8 cellular contexts compared by ENCODE assay signal in genomic region chr17:40480501-40481003, GRCh38. TPM values are rescaled to one million over a fixed set of nuclear protein-coding genes. Genes with fewer than 3 reads are reported as not detected.
A peak's percentile ranks its signal among the peaks of the same experiment; 100 is the strongest.
DNase-seq lines count a peak whose midpoint lies in the region; ATAC-seq, FAIRE-seq and TF ChIP-seq lines count a peak whose summit lies in the region.

No MANE protein-coding gene starts in this region.

- TF ChIP-seq CTCF in CD14-positive monocyte (IDR thresholded peaks at IDR 0.05) (no peak), HepG2 (CRISPR knock-in tag; IDR thresholded peaks at IDR 0.05) (no peak), stomach (IDR thresholded peaks at IDR 0.05) (no peak)

- POLR2A ChIA-PET in HepG2 (lab: Yijun Ruan, JAX), result no interaction called here

- H3K4me1 ChIP-seq in HepG2 (ENCODE audit: insufficient read depth, low read length) (peaks cover 52% of the 10 kb centered on the region), stomach (peaks cover 0 to 25% (median 15%) of the 10 kb centered on the region in 4 donors)

- H3K4me1 Mint-ChIP-seq in CD14-positive monocyte, result peaks cover 21% of the 10 kb centered on the region
- H3K4me1 Mint-ChIP-seq in activated T-helper 1 cell treated with anti-CD3 and anti-CD28 coated beads, Interleukin-12 subunit alpha, Interleukin-12 subunit beta, Interleukin-2, Interleukin-4 antibody, amounts not matched to agents 30 ng/mL and 10 ng/mL and 1 ng/mL, durations not matched to agents 14 hours and 24 hours and 36 hours (ENCODE audit: low read depth), result peaks cover 84% of the 10 kb centered on the region

- WGBS in HepG2 (ENCODE audit: low lambda C conversion rate), result 37% methylated on average over 11 of the region's 12 CpGs
- 28 to 48% (median 46%) methylated on average over 12 of the region's 12 CpGs for WGBS in stomach, 5 donors

- no peak for TF ChIP-seq POLR2A in HepG2 (IDR thresholded peaks at IDR 0.05; ENCODE audit: insufficient read depth in 1 of 2, low read depth in 2 of 2, low read length in 2 of 2)
- no peak for TF ChIP-seq POLR2A in stomach (IDR thresholded peaks at IDR 0.05)

- H3K27ac ChIP-seq in HepG2 (ENCODE audit: extremely low read length, insufficient read depth, low read length) (no peak overlapping the region), stomach (no peak overlapping the region)

- H3K27me3 ChIP-seq in HepG2 (ENCODE audit: control insufficient read depth in 1 of 2, insufficient read depth in 2 of 2, low read length in 2 of 2) (no peaks in the 10 kb centered on the region), stomach (no peaks in the 10 kb centered on the region)

- no peaks in the 10 kb centered on the region for H3K36me3 Mint-ChIP-seq in CD14-positive monocyte
- peaks cover 14% of the 10 kb centered on the region for H3K36me3 Mint-ChIP-seq in activated T-helper 1 cell treated with anti-CD3 and anti-CD28 coated beads, Interleukin-12 subunit alpha, Interleukin-12 subunit beta, Interleukin-2, Interleukin-4 antibody, amounts not matched to agents 30 ng/mL and 10 ng/mL and 1 ng/mL, durations not matched to agents 14 hours and 24 hours and 36 hours (ENCODE audit: low read depth)

- peak overlapping the region; percentile 28 for H3K4me2 ChIP-seq in HepG2 (ENCODE audit: low read depth, low read length)

- H3K36me3 ChIP-seq in HepG2 (replicated peaks in 1 of 2; ENCODE audit: control insufficient read depth in 1 of 2, insufficient read depth in 2 of 2, low read length in 2 of 2), result no peaks in the 10 kb centered on the region
- H3K36me3 ChIP-seq in stomach, result no peaks in the 10 kb centered on the region

- no peak overlapping the region for H3K9ac ChIP-seq in HepG2 (ENCODE audit: insufficient read depth, low read depth, low read length)

- in situ Hi-C loops in HepG2 (cut with HindIII; ENCODE audit: extremely low pct_ligation_motif_present, low pct_unique_long_range_greater_than_20kb), result no loop called here

- ATAC-seq in HepG2 (peak; percentile 11; the same call in 1 of the 3 replicates), GM21367 (IDR thresholded peaks at IDR 0.05; ENCODE audit: unreplicated experiment) (no peak), GM18909 (IDR thresholded peaks at IDR 0.05; ENCODE audit: poor library complexity, unreplicated experiment) (no peak)

- TF ChIP-seq EP300 in HepG2 (IDR thresholded peaks at IDR 0.05; ENCODE audit: low read depth in 2 of 2, low read length in 2 of 2) (peak in 1 of 2 experiments; percentile 64; a peak in 1 of 4 replicates), HepG2 (CRISPR knock-in tag; IDR thresholded peaks at IDR 0.05; ENCODE audit: borderline replicate concordance) (peak; percentile 87; the same call in 1 of the 2 replicates), stomach (IDR thresholded peaks at IDR 0.05) (no peak)

- intact Hi-C loops in CD14-positive monocyte (cut with micrococcal nuclease), result no loop called here
- intact Hi-C loops in activated T-helper 1 cell treated with anti-CD3 and anti-CD28 coated beads, Interleukin-12 subunit alpha, Interleukin-12 subunit beta, Interleukin-2, Interleukin-4 antibody, amounts not matched to agents 30 ng/mL and 10 ng/mL and 1 ng/mL, durations not matched to agents 14 hours and 24 hours and 36 hours (cut with micrococcal nuclease), result loop anchor here (1.0 to 2.0 kb wide), 9 partner anchors 35 to 158 kb away; partner anchors contain the start of gene TOP2A
- intact Hi-C loops in HepG2 (cut with micrococcal nuclease; ENCODE audit: unreplicated experiment), result no loop called here
- intact Hi-C loops in stomach (cut with DNase I; ENCODE audit: low total_unique reads), result no loop called here

- H3K27ac Mint-ChIP-seq in CD14-positive monocyte, result peak overlapping the region in 4 of 7 donors; percentile 25 to 47 (median 38)
- peak overlapping the region; percentile 99 for H3K27ac Mint-ChIP-seq in activated T-helper 1 cell treated with anti-CD3 and anti-CD28 coated beads, Interleukin-12 subunit alpha, Interleukin-12 subunit beta, Interleukin-2, Interleukin-4 antibody, amounts not matched to agents 30 ng/mL and 10 ng/mL and 1 ng/mL, durations not matched to agents 14 hours and 24 hours and 36 hours

- CTCF ChIA-PET in HepG2 (lab: Yijun Ruan, JAX; ENCODE audit: low intra/inter-chr PET ratio, low total read pairs), result no interaction called here

- peaks cover 0 to 2% (median 0%) of the 10 kb centered on the region in 7 donors for H3K9me3 Mint-ChIP-seq in CD14-positive monocyte
- H3K9me3 Mint-ChIP-seq in activated T-helper 1 cell treated with anti-CD3 and anti-CD28 coated beads, Interleukin-12 subunit alpha, Interleukin-12 subunit beta, Interleukin-2, Interleukin-4 antibody, amounts not matched to agents 30 ng/mL and 10 ng/mL and 1 ng/mL, durations not matched to agents 14 hours and 24 hours and 36 hours, result no peaks in the 10 kb centered on the region

- no peak for FAIRE-seq in HepG2 (lab: Jason Lieb, UNC)

- no peak overlapping the region for H2AFZ ChIP-seq in HepG2 (ENCODE audit: low read length)

- peaks cover 2 to 21% (median 14%) of the 10 kb centered on the region in 3 donors for H3K27me3 Mint-ChIP-seq in CD14-positive monocyte (ENCODE audit: low read depth in 3 of 3)
- no peaks in the 10 kb centered on the region for H3K27me3 Mint-ChIP-seq in activated T-helper 1 cell treated with anti-CD3 and anti-CD28 coated beads, Interleukin-12 subunit alpha, Interleukin-12 subunit beta, Interleukin-2, Interleukin-4 antibody, amounts not matched to agents 30 ng/mL and 10 ng/mL and 1 ng/mL, durations not matched to agents 14 hours and 24 hours and 36 hours (ENCODE audit: insufficient read depth)

- no peak for DNase-seq in CD14-positive monocyte (ENCODE audit: low spot score)
- DNase-seq in NOMO-1 (lab: John Stamatoyannopoulos, UW; ENCODE audit: unreplicated experiment in 2 of 2), result peak; percentile 30 to 34
- peak; percentile 76 for DNase-seq in activated T-helper 1 cell treated with anti-CD3 and anti-CD28 coated beads, Interleukin-12 subunit alpha, Interleukin-12 subunit beta, Interleukin-2, Interleukin-4 antibody, amounts not matched to agents 30 ng/mL and 10 ng/mL and 1 ng/mL, durations not matched to agents 14 hours and 24 hours and 36 hours (ENCODE audit: low spot score)
- peak; percentile 68 for DNase-seq in HepG2 (ENCODE audit: low spot score)
- peak; percentile 30 for DNase-seq in stomach
- no peak for DNase-seq in foreskin melanocyte

- no TSS peak for BruUV-seq in HepG2 (replicated peaks; lab: Mats Ljungman, UMichigan)

- H3K79me2 ChIP-seq in HepG2 (ENCODE audit: insufficient read depth, low read length), result no peaks in the 10 kb centered on the region

- TF ChIP-seq RAD21 in HepG2 (CRISPR knock-in tag; IDR thresholded peaks at IDR 0.05), result no peak

- H4K20me1 ChIP-seq in HepG2 (ENCODE audit: insufficient read depth, low read length), result no peaks in the 10 kb centered on the region

- peak overlapping the region in 1 of 2 donors; percentile 67 for H3K4me3 Mint-ChIP-seq in CD14-positive monocyte
- H3K4me3 Mint-ChIP-seq in activated T-helper 1 cell treated with anti-CD3 and anti-CD28 coated beads, Interleukin-12 subunit alpha, Interleukin-12 subunit beta, Interleukin-2, Interleukin-4 antibody, amounts not matched to agents 30 ng/mL and 10 ng/mL and 1 ng/mL, durations not matched to agents 14 hours and 24 hours and 36 hours, result peak overlapping the region; percentile 84

- H3K9me3 ChIP-seq in HepG2 (ENCODE audit: low read length) (no peaks in the 10 kb centered on the region), stomach (no peaks in the 10 kb centered on the region)

- H3K4me3 ChIP-seq in HepG2 (replicated peaks in 1 of 3; ENCODE audit: insufficient read depth in 1 of 3, low read depth in 2 of 3, low read length in 3 of 3) (no peak overlapping the region), stomach (no peak overlapping the region)

RNA-seq across cellular contexts. Expression of gene TNS4, which starts 20.9 kb away (rescaled TPM):
- polyA plus RNA-seq in CD14-positive monocyte, result not detected
- 14.5 and 15.5 TPM in 2 replicates for total RNA-seq in activated T-helper 1 cell treated with anti-CD3 and anti-CD28 coated beads, Interleukin-12 subunit alpha, Interleukin-12 subunit beta, Interleukin-2, Interleukin-4 antibody, amounts not matched to agents 30 ng/mL and 10 ng/mL and 1 ng/mL, durations not matched to agents 14 hours and 24 hours and 36 hours
- total RNA-seq in HepG2 (2016; rRNA removed; fragmentation: Illumina TruSeq; extraction: Trizol), result 0.58 TPM in 2 replicates
- total RNA-seq in HepG2 (2016; cell fraction: cytosol; rRNA removed; fragmentation: Illumina TruSeq; extraction: Trizol; ENCODE audit: low read depth), result 0.18 and 0.20 TPM in 2 replicates
- 0.32 and 0.51 TPM in 2 replicates for total RNA-seq in HepG2 (2016; cell fraction: insoluble cytoplasmic fraction; rRNA removed; fragmentation: Illumina TruSeq; extraction: Trizol)
- total RNA-seq in HepG2 (2016; cell fraction: membrane; rRNA removed; fragmentation: Illumina TruSeq; extraction: Trizol), result 0.31 and 0.38 TPM in 2 replicates
- total RNA-seq in HepG2 (2016; cell fraction: nucleus; rRNA removed; fragmentation: Illumina TruSeq; extraction: Trizol), result 0.37 and 1.3 TPM in 2 replicates
- 1.7 and 2.1 TPM in 2 replicates for polyA plus RNA-seq in HepG2 (2011; rRNA removed)
- polyA plus RNA-seq in HepG2 (2011; cell fraction: cytosol; rRNA removed), result 0.69 and 1.3 TPM in 2 replicates
- polyA plus RNA-seq in HepG2 (2011; cell fraction: nucleus; rRNA removed), result 7.1 and 10.8 TPM in 2 replicates
- 0.37 and 0.42 TPM in 2 replicates for polyA plus RNA-seq in HepG2 (2012)
- polyA plus RNA-seq in HepG2 (2016; cell fraction: cytosol; fragmentation: Illumina TruSeq; extraction: Trizol; ENCODE audit: low read depth), result 0.20 and 0.22 TPM in 2 replicates
- polyA plus RNA-seq in HepG2 (2016; cell fraction: insoluble cytoplasmic fraction; fragmentation: Illumina TruSeq; extraction: Trizol; ENCODE audit: low read depth), result 1.3 and 2.3 TPM in 2 replicates
- polyA plus RNA-seq in HepG2 (2016; cell fraction: membrane; fragmentation: Illumina TruSeq; extraction: Trizol; ENCODE audit: low read depth), result 0.34 and 0.72 TPM in 2 replicates
- polyA plus RNA-seq in HepG2 (2016; cell fraction: nucleus; fragmentation: Illumina TruSeq; extraction: Trizol; ENCODE audit: insufficient read depth, low read depth), result 4.4 and 6.8 TPM in 2 replicates
- 7.4 and 24.1 TPM in 2 replicates for polyA minus RNA-seq in HepG2 (2011; rRNA and poly(A)+ RNA removed; ENCODE audit: low replicate concordance)
- polyA minus RNA-seq in HepG2 (2011; cell fraction: cytosol; rRNA and poly(A)+ RNA removed), result 2.6 and 3.7 TPM in 2 replicates
- polyA minus RNA-seq in HepG2 (2011; cell fraction: nucleus; rRNA and poly(A)+ RNA removed), result 4.0 and 6.1 TPM in 2 replicates
- total RNA-seq in stomach, result 1 to 10 TPM in 1 of 5 donors, under 1 TPM in 3, not detected in 1; 0.18 to 3.5 (median 0.59) TPM
- polyA plus RNA-seq in stomach, result 10 to 100 TPM in 1 of 3 donors, under 1 TPM in 1, not detected in 1; 0.62 to 23.2 TPM

RNA-seq across cellular contexts. Expression of gene IGFBP4, which starts 37.3 kb away (rescaled TPM):
- polyA plus RNA-seq in CD14-positive monocyte (under 1 TPM in 1 of 2 donors, not detected in 1; 0.15 TPM), HepG2 (2011; rRNA removed) (43.6 and 49.0 TPM in 2 replicates), stomach (100 to 1,000 TPM in 2 of 3 donors, 10 to 100 TPM in 1; 77.3 to 175 (median 138) TPM)
- 83.9 and 84.3 TPM in 2 replicates for total RNA-seq in activated T-helper 1 cell treated with anti-CD3 and anti-CD28 coated beads, Interleukin-12 subunit alpha, Interleukin-12 subunit beta, Interleukin-2, Interleukin-4 antibody, amounts not matched to agents 30 ng/mL and 10 ng/mL and 1 ng/mL, durations not matched to agents 14 hours and 24 hours and 36 hours
- total RNA-seq in HepG2 (2016; rRNA removed; fragmentation: Illumina TruSeq; extraction: Trizol) (4.1 and 4.9 TPM in 2 replicates), stomach (100 to 1,000 TPM in 4 of 5 donors, 10 to 100 TPM in 1; 71.2 to 658 (median 186) TPM)
- total RNA-seq in HepG2 (2016; cell fraction: cytosol; rRNA removed; fragmentation: Illumina TruSeq; extraction: Trizol; ENCODE audit: low read depth), result 3.4 and 4.0 TPM in 2 replicates
- 3.5 and 4.8 TPM in 2 replicates for total RNA-seq in HepG2 (2016; cell fraction: insoluble cytoplasmic fraction; rRNA removed; fragmentation: Illumina TruSeq; extraction: Trizol)
- total RNA-seq in HepG2 (2016; cell fraction: membrane; rRNA removed; fragmentation: Illumina TruSeq; extraction: Trizol), result 10.9 and 13.2 TPM in 2 replicates
- total RNA-seq in HepG2 (2016; cell fraction: nucleus; rRNA removed; fragmentation: Illumina TruSeq; extraction: Trizol), result 10.1 and 10.9 TPM in 2 replicates
- 42.1 and 55.6 TPM in 2 replicates for polyA plus RNA-seq in HepG2 (2011; cell fraction: cytosol; rRNA removed)
- polyA plus RNA-seq in HepG2 (2011; cell fraction: nucleus; rRNA removed), result 26.0 and 26.1 TPM in 2 replicates
- polyA plus RNA-seq in HepG2 (2012), result 23.1 and 40.9 TPM in 2 replicates
- 11.4 and 15.1 TPM in 2 replicates for polyA plus RNA-seq in HepG2 (2016; cell fraction: cytosol; fragmentation: Illumina TruSeq; extraction: Trizol; ENCODE audit: low read depth)
- polyA plus RNA-seq in HepG2 (2016; cell fraction: insoluble cytoplasmic fraction; fragmentation: Illumina TruSeq; extraction: Trizol; ENCODE audit: low read depth), result 10.4 and 12.4 TPM in 2 replicates
- 18.8 and 25.1 TPM in 2 replicates for polyA plus RNA-seq in HepG2 (2016; cell fraction: membrane; fragmentation: Illumina TruSeq; extraction: Trizol; ENCODE audit: low read depth)
- 24.8 and 29.0 TPM in 2 replicates for polyA plus RNA-seq in HepG2 (2016; cell fraction: nucleus; fragmentation: Illumina TruSeq; extraction: Trizol; ENCODE audit: insufficient read depth, low read depth)
- 0.19 and 99.5 TPM in 2 replicates for polyA minus RNA-seq in HepG2 (2011; rRNA and poly(A)+ RNA removed; ENCODE audit: low replicate concordance)
- 36.8 and 40.1 TPM in 2 replicates for polyA minus RNA-seq in HepG2 (2011; cell fraction: cytosol; rRNA and poly(A)+ RNA removed)
- polyA minus RNA-seq in HepG2 (2011; cell fraction: nucleus; rRNA and poly(A)+ RNA removed), result 12.3 and 12.9 TPM in 2 replicates

Comparison
In these comparisons a context has a peak if more than half of its experiments do, and no peak if none do; other contexts are left out.
1. DNase-seq: peak in NOMO-1 (2 of 2), activated T-helper 1 cell treated with anti-CD3 and anti-CD28 coated beads, Interleukin-12 subunit alpha, Interleukin-12 subunit beta, Interleukin-2, Interleukin-4 antibody, amounts not matched to agents 30 ng/mL and 10 ng/mL and 1 ng/mL, durations not matched to agents 14 hours and 24 hours and 36 hours (single experiment), HepG2 (single experiment) and stomach (single experiment); none in CD14-positive monocyte (single experiment) and foreskin melanocyte (single experiment).